ENCODE assay signal across 8 cellular contexts in the genomic region with DNA sequence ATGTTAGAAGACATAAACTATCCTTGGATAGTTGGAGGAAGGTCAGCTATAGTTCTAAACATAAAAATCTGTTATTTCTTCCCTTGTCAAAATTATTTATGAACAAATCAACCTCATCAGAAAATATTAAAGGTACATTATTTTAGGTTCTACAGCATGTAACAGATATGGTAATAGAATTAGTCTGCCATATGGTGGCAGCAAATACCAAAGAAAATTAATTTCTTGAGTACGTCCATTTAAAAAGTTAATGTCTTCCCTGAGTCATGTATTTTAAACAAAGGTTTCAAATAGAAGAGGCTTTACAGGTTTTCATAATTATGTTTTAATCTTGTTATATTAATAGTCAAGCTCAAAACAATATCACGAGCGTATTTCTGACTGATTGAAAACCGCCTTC. TPM values are rescaled to one million over a fixed set of nuclear protein-coding genes. Genes with fewer than 3 reads are reported as not detected.
A peak's percentile ranks its signal among the peaks of the same experiment; 100 is the strongest.
DNase-seq lines count a peak whose midpoint lies in the region; ATAC-seq and TF ChIP-seq lines count a peak whose summit lies in the region.

No MANE protein-coding gene starts in this region.

- no peak overlapping the region for H3K4me3 ChIP-seq in MM.1S (ENCODE audit: low read length)
- no peak overlapping the region for H3K4me3 ChIP-seq in cardiac fibroblast (replicated peaks in 1 of 2; ENCODE audit: low read depth in 2 of 2, low read length in 2 of 2)
- no peak overlapping the region for H3K4me3 ChIP-seq in stomach

- DNase-seq in Daoy (ENCODE audit: low read depth) (peak; percentile 23), MM.1S (no peak), cardiac fibroblast (ENCODE audit: low read depth in 2 of 2) (peak; percentile 86 to 90), mesothelial cell of epicardium (ENCODE audit: low spot score in 2 of 2, unreplicated experiment in 2 of 2) (no peak), stomach (no peak), NCI-H774 (lab: John Stamatoyannopoulos, UW) (no peak)

- no peak overlapping the region for H2AFZ ChIP-seq in MM.1S (ENCODE audit: low read length)

- H3F3A ChIP-seq in MM.1S (ENCODE audit: insufficient read depth, low read length) = peaks cover 21% of the 10 kb centered on the region; the same call in 1 of the 2 replicates

- H3K4me2 ChIP-seq in MM.1S (ENCODE audit: low read depth, low read length) = no peak overlapping the region

- peaks cover 5% of the 10 kb centered on the region for H3K4me1 Mint-ChIP-seq in mesothelial cell of epicardium

- no peaks in the 10 kb centered on the region for H3K36me3 ChIP-seq in MM.1S (replicated peaks; ENCODE audit: insufficient read depth, low read length)
- H3K36me3 ChIP-seq in stomach = no peaks in the 10 kb centered on the region

- H3K27me3 ChIP-seq in MM.1S (replicated peaks; ENCODE audit: insufficient read depth, low read length) = no peaks in the 10 kb centered on the region
- no peaks in the 10 kb centered on the region for H3K27me3 ChIP-seq in stomach

- H3K4me3 Mint-ChIP-seq in mesothelial cell of epicardium = no peak overlapping the region

- no peak overlapping the region for H3K27ac ChIP-seq in MM.1S (ENCODE audit: low read length)
- H3K27ac ChIP-seq in stomach = no peak overlapping the region

- no peaks in the 10 kb centered on the region for H3K9me3 Mint-ChIP-seq in mesothelial cell of epicardium

- TF ChIP-seq CTCF in MM.1S (IDR thresholded peaks at IDR 0.05; ENCODE audit: low read length) (peak; percentile 31; the same call in 1 of the 2 replicates), cardiac fibroblast (IDR thresholded peaks at IDR 0.05; ENCODE audit: low read depth, low read length) (peak; percentile 24), mesothelial cell of epicardium (IDR thresholded peaks at IDR 0.05; ENCODE audit: unreplicated experiment) (peak; percentile 19), stomach (IDR thresholded peaks at IDR 0.05) (peak in 3 of 7 experiments; percentile 20 to 39 (median 38))

- no peak for TF ChIP-seq EP300 in stomach (IDR thresholded peaks at IDR 0.05)

- no peak for ATAC-seq in HG03045 (IDR thresholded peaks at IDR 0.05; ENCODE audit: unreplicated experiment)
- ATAC-seq in HG03159 (IDR thresholded peaks at IDR 0.05; ENCODE audit: unreplicated experiment) = no peak

- H3K36me3 Mint-ChIP-seq in mesothelial cell of epicardium = no peaks in the 10 kb centered on the region

- no peaks in the 10 kb centered on the region for H3K9me3 ChIP-seq in MM.1S (replicated peaks; ENCODE audit: insufficient read depth, low read length)
- no peaks in the 10 kb centered on the region for H3K9me3 ChIP-seq in stomach

- no peak overlapping the region for H3K27ac Mint-ChIP-seq in mesothelial cell of epicardium

- H3K9me2 ChIP-seq in MM.1S (replicated peaks; ENCODE audit: insufficient read depth, low read length) = no peaks in the 10 kb centered on the region

- peaks cover 40% of the 10 kb centered on the region for H3K4me1 ChIP-seq in MM.1S (ENCODE audit: low read length)
- peaks cover 0 to 29% (median 11%) of the 10 kb centered on the region in 4 donors for H3K4me1 ChIP-seq in stomach

- 17 to 41% (median 22%) methylated on average over 4 of the region's 4 CpGs for WGBS in stomach, 5 donors

- no peaks in the 10 kb centered on the region for H4K20me1 ChIP-seq in MM.1S (ENCODE audit: insufficient read depth, low read length)

- no peak for TF ChIP-seq POLR2A in stomach (IDR thresholded peaks at IDR 0.05)

- no peaks in the 10 kb centered on the region for H3K27me3 Mint-ChIP-seq in mesothelial cell of epicardium (ENCODE audit: low read depth)

- H3K79me2 ChIP-seq in MM.1S (ENCODE audit: low read length) = peaks cover 91% of the 10 kb centered on the region

- intact Hi-C loops in stomach (cut with DNase I; ENCODE audit: low total_unique reads) = loop anchor here (10.0 kb wide), 1 partner anchor 429 kb away; no protein-coding TSS in a partner anchor

- no peak overlapping the region for H3K9ac ChIP-seq in MM.1S (ENCODE audit: low read length)

RNA-seq across cellular contexts. Expression of a gene that starts 17.9 kb away (rescaled TPM):
- 31.4 and 42.5 TPM in 2 replicates for total RNA-seq in Daoy (2014; rRNA removed; shearing (Covaris generic))
- 43.7 to 45.0 TPM (median 44.0 TPM) in 3 replicates for total RNA-seq in mesothelial cell of epicardium
- total RNA-seq in stomach = 100 to 1,000 TPM in 1 of 5 donors, 10 to 100 TPM in 4; 10.7 to 102 (median 43.8) TPM
- polyA plus RNA-seq in stomach = 10 to 100 TPM in 1 of 3 donors, 1 to 10 TPM in 2; 6.8 to 14.4 (median 9.8) TPM

Comparison
In these comparisons a context has a peak if more than half of its experiments do, and no peak if none do; other contexts are left out.
1. DNase-seq: peak in Daoy (single experiment) and cardiac fibroblast (2 of 2); none in MM.1S (single experiment), mesothelial cell of epicardium (0 of 2), stomach (single experiment) and NCI-H774 (single experiment).